In genomic region chr6:34110610-34111009, GRCh38 we compare ENCODE assay signal across 20 cellular contexts. TPM values are rescaled to one million over a fixed set of nuclear protein-coding genes. Genes with fewer than 3 reads are reported as not detected.
A peak's percentile ranks its signal among the peaks of the same experiment; 100 is the strongest.
DNase-seq lines count a peak whose midpoint lies in the region; ATAC-seq and TF ChIP-seq lines count a peak whose summit lies in the region.
"Had no signal": no experiment of that assay in that cellular context is flagged by ENCODE, and none has a peak within 500 bp of the region (broad histone marks: within the 10 kb centered on the region; RNA-seq: fewer than 3 reads in every experiment).

No MANE protein-coding gene starts in this region.

- H3K9me3 ChIP-seq in HUES6 (ENCODE audit: control insufficient read depth, insufficient read depth, low read depth, low read length) (no peaks in the 10 kb centered on the region), thyroid gland (no peaks in the 10 kb centered on the region)
- H3K9me3 ChIP-seq: BLaER1 treated with 17β-estradiol and CSF1 and Interleukin-3, amounts not matched to agents 10 nM and 100 nM; MG63; Peyer's patch had no signal

- H3K9ac ChIP-seq in HUES6 (ENCODE audit: low read length): peak overlapping the region; percentile 12
- H3K9ac ChIP-seq: BLaER1 treated with 17β-estradiol and CSF1 and Interleukin-3, amounts not matched to agents 10 nM and 100 nM had no signal

- TF ChIP-seq POLR2A in thyroid gland (IDR thresholded peaks at IDR 0.05): no peak

- peaks cover 9% of the 10 kb centered on the region; the same call in 1 of the 2 replicates for H3K4me1 ChIP-seq in HUES6 (ENCODE audit: control insufficient read depth, insufficient read depth, low read length)
- H3K4me1 ChIP-seq in thyroid gland: no peaks in the 10 kb centered on the region
- H3K4me1 ChIP-seq: Peyer's patch had no signal

- TF ChIP-seq CTCF in thyroid gland (IDR thresholded peaks at IDR 0.05): no peak

- intact Hi-C loops in thyroid gland (cut with DNase I): no loop called here

- H3K27me3 ChIP-seq in HUES6 (ENCODE audit: control insufficient read depth, insufficient read depth, low read length) (no peaks in the 10 kb centered on the region), thyroid gland (no peaks in the 10 kb centered on the region)
- H3K27me3 ChIP-seq: MG63, Peyer's patch had no signal

- WGBS in thyroid gland, 2 donors: 57 to 64% methylated on average over 6 of the region's 6 CpGs

- ATAC-seq in HG03039 (IDR thresholded peaks at IDR 0.05; ENCODE audit: unreplicated experiment): no peak
- ATAC-seq: T-helper 17 cell had no signal

- H3K27ac ChIP-seq in HUES6 (ENCODE audit: low read depth, low read length) (no peak overlapping the region), thyroid gland (no peak overlapping the region)
- H3K27ac ChIP-seq: BLaER1 treated with 17β-estradiol and CSF1 and Interleukin-3, amounts not matched to agents 10 nM and 100 nM; Peyer's patch had no signal

- H3K36me3 ChIP-seq in HUES6 (ENCODE audit: control insufficient read depth, insufficient read depth, low read length): no peaks in the 10 kb centered on the region
- no peaks in the 10 kb centered on the region for H3K36me3 ChIP-seq in thyroid gland
- H3K36me3 ChIP-seq: BLaER1 treated with 17β-estradiol and CSF1 and Interleukin-3, amounts not matched to agents 10 nM and 100 nM; MG63; Peyer's patch had no signal

- DNase-seq in NCI-H524 (lab: John Stamatoyannopoulos, UW) (peak; percentile 37 to 61), NCI-H524 treated with DMSO at 0.1 percent for 48 hours (lab: John Stamatoyannopoulos, UW) (no peak), NCI-H69 (lab: John Stamatoyannopoulos, UW) (peak; percentile 95), NCI-H187 treated with DMSO at 0.1 percent for 48 hours (lab: John Stamatoyannopoulos, UW) (no peak), thyroid gland (no peak)
- DNase-seq: CD8-positive, alpha-beta memory T cell; DND-41; GDM1; Kasumi-1; MG63; NCI-H1105 treated with DMSO at 0.1 percent for 48 hours; NCI-H2029; NCI-H748 treated with DMSO at 0.1 percent for 48 hours; NK-92 treated with Interleukin-12 subunit alpha and Interleukin-12 subunit beta, amount 100 ng/mL, for 24 hours; Peyer's patch; T-helper 17 cell had no signal

- H3K4me3 ChIP-seq in HUES6 (ENCODE audit: low read depth, low read length) (no peak overlapping the region), thyroid gland (replicated peaks in 1 of 3) (no peak overlapping the region)
- H3K4me3 ChIP-seq: BLaER1 treated with 17β-estradiol and CSF1 and Interleukin-3, amounts not matched to agents 10 nM and 100 nM; MG63; Peyer's patch had no signal

RNA-seq across cellular contexts. Expression of gene GRM4, which starts 35.3 kb away (rescaled TPM):
- total RNA-seq in thyroid gland: under 1 TPM in 1 of 4 donors, not detected in 3; under 0.01 TPM
- total RNA-seq: CD8-positive, alpha-beta memory T cell; Peyer's patch; SK-MEL-5; T-helper 17 cell had no signal

Comparison
In these comparisons a context has a peak if more than half of its experiments do, and no peak if none do; other contexts are left out.
1. DNase-seq: peak in NCI-H524 (2 of 2) and NCI-H69 (single experiment); none in NCI-H524 treated with DMSO at 0.1 percent for 48 hours (single experiment), NCI-H187 treated with DMSO at 0.1 percent for 48 hours (single experiment) and thyroid gland (0 of 2).